Comparison of ENCODE assay signal across 15 cellular contexts in genomic region chr15:81156324-81156723, GRCh38. TPM values are rescaled to one million over a fixed set of nuclear protein-coding genes. Genes with fewer than 3 reads are reported as not detected.
"Had no signal": no experiment of that assay in that cellular context is flagged by ENCODE, and none has a peak within 500 bp of the region (broad histone marks: within the 10 kb centered on the region; RNA-seq: fewer than 3 reads in every experiment).

No MANE protein-coding gene starts in this region.

- H3K27me3 ChIP-seq: neutrophil, sigmoid colon, thyroid gland had no signal

- H3K27ac ChIP-seq: dorsolateral prefrontal cortex, foreskin keratinocyte, neutrophil had no signal

- H3K4me3 ChIP-seq: dorsolateral prefrontal cortex, lung, sigmoid colon, skin epidermis, thyroid gland had no signal

- DNase-seq: cortex of kidney; effector CD8-positive, alpha-beta T cell; kidney; left cardiac atrium; left ventricle myocardium superior; stimulated activated CD4-positive, alpha-beta T cell treated with anti-CD3 and anti-CD28 coated beads, Interleukin-12 subunit alpha, Interleukin-12 subunit beta, amount 100 ng/mL, for 4 hours had no signal

- ATAC-seq: naive thymus-derived CD4-positive, alpha-beta T cell had no signal

- H3K9me3 ChIP-seq: neutrophil, sigmoid colon, thyroid gland had no signal

- FAIRE-seq: kidney had no signal

- H3K4me1 ChIP-seq: foreskin keratinocyte had no signal

- H3K36me3 ChIP-seq: neutrophil, sigmoid colon, thyroid gland had no signal

RNA-seq across cellular contexts. Expression of gene CFAP161, which starts 22.3 kb away (rescaled TPM):
- total RNA-seq: foreskin keratinocyte; naive thymus-derived CD4-positive, alpha-beta T cell; osteocyte had no signal
- polyA plus RNA-seq: foreskin keratinocyte; naive thymus-derived CD4-positive, alpha-beta T cell; sigmoid colon had no signal

RNA-seq across cellular contexts. Expression of gene IL16, which starts 40.4 kb away (rescaled TPM):
- total RNA-seq: osteocyte had no signal
- polyA plus RNA-seq: foreskin keratinocyte had no signal
